ENCODE assay signal across 1 cellular context in genomic region chr17:68511254-68511670, GRCh38.
TF ChIP-seq lines count a peak whose summit lies in the region.

No MANE protein-coding gene starts in this region.

TF ChIP-seq in IMR-90, 13 proteins besides CTCF, POLR2A, EP300 and RAD21 (continued from another document):
- TF ChIP-seq FOS (IDR thresholded peaks at IDR 0.05; ENCODE audit: low read depth, low read length) (no peak), CHD1 (IDR thresholded peaks at IDR 0.05; ENCODE audit: low read depth, low read length) (no peak)
